In the genomic region with DNA sequence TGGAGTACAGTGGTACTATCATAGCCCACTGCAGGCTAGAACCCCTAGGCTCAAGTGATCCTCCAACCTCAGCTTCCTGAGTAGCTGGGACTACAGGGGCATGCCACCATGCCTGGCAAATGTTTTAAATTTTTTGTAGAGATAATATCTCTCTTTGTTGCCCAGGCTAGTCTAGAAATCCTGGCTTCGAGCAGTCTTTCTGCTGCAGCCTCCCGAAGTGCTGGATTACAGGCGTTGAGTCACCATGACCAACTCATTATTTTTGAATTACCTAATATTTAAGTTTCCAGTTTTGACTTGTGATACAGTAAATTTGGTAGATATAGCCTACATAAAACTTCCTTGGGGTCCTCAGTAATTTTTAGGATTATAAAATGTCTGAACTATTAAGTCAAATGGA, we compare ENCODE assay signal across 24 cellular contexts.
DNase-seq lines count a peak whose midpoint lies in the region; FAIRE-seq and TF ChIP-seq lines count a peak whose summit lies in the region.
"Had no signal": no experiment of that assay in that cellular context is flagged by ENCODE, and none has a peak within 500 bp of the region (broad histone marks: within the 10 kb centered on the region; RNA-seq: fewer than 3 reads in every experiment).

No MANE protein-coding gene starts in this region.

- no peaks in the 10 kb centered on the region for H3K36me3 Mint-ChIP-seq in activated T-cell treated with anti-CD3 and anti-CD28 coated beads, Interleukin-2, amount 50 U/mL, for 24 hours (ENCODE audit: low read depth)
- H3K36me3 Mint-ChIP-seq: neural progenitor cell had no signal

- intact Hi-C loops in endothelial cell of umbilical vein (cut with micrococcal nuclease) = no loop called here
- intact Hi-C loops in cardiac septum (cut with DNase I) = no loop called here

- TF ChIP-seq POLR2A in endothelial cell of umbilical vein (IDR thresholded peaks at IDR 0.05; ENCODE audit: low read depth, low read length) = no peak

- H3K27ac ChIP-seq in SJCRH30 (no peak overlapping the region), endothelial cell of umbilical vein (ENCODE audit: insufficient read depth, low read depth, low read length) (no peak overlapping the region), Karpas-422 (ENCODE audit: low read length) (no peak overlapping the region)
- H3K27ac ChIP-seq: BLaER1 treated with 17β-estradiol and CSF1 and Interleukin-3, amounts not matched to agents 10 nM and 100 nM; gastroesophageal sphincter; left lung; neural progenitor cell; psoas muscle; spleen; vagina had no signal

- H3K4me3 ChIP-seq in SJCRH30 (no peak overlapping the region), endothelial cell of umbilical vein (replicated peaks in 1 of 3; ENCODE audit: insufficient read depth in 1 of 3, low read depth in 1 of 3, low read length in 3 of 3) (no peak overlapping the region), Karpas-422 (ENCODE audit: low read length) (no peak overlapping the region)
- H3K4me3 ChIP-seq: BLaER1 treated with 17β-estradiol and CSF1 and Interleukin-3, amounts not matched to agents 10 nM and 100 nM; gastroesophageal sphincter; left lung; neural progenitor cell; psoas muscle; spleen; vagina had no signal

- no peaks in the 10 kb centered on the region for H3K9me3 Mint-ChIP-seq in activated T-cell treated with anti-CD3 and anti-CD28 coated beads, Interleukin-2, amount 50 U/mL, for 24 hours
- H3K9me3 Mint-ChIP-seq: neural progenitor cell had no signal

- H3K4me1 ChIP-seq in SJCRH30 (no peaks in the 10 kb centered on the region), endothelial cell of umbilical vein (ENCODE audit: control insufficient read depth, extremely low read depth, insufficient read depth, low read length) (no peaks in the 10 kb centered on the region), Karpas-422 (ENCODE audit: low read length) (no peaks in the 10 kb centered on the region)
- H3K4me1 ChIP-seq: BLaER1 treated with 17β-estradiol and CSF1 and Interleukin-3, amounts not matched to agents 10 nM and 100 nM; gastroesophageal sphincter; left lung; neural progenitor cell; psoas muscle; spleen; vagina had no signal

- H3K4me3 Mint-ChIP-seq in activated T-cell treated with anti-CD3 and anti-CD28 coated beads, Interleukin-2, amount 50 U/mL, for 24 hours = no peak overlapping the region
- H3K4me3 Mint-ChIP-seq: neural progenitor cell had no signal

- H3K27me3 ChIP-seq in SJCRH30 (no peaks in the 10 kb centered on the region), endothelial cell of umbilical vein (ENCODE audit: control insufficient read depth in 2 of 2, insufficient read depth in 2 of 2, low read length in 2 of 2) (no peaks in the 10 kb centered on the region), Karpas-422 (ENCODE audit: low read length) (no peaks in the 10 kb centered on the region)
- H3K27me3 ChIP-seq: BLaER1 treated with 17β-estradiol and CSF1 and Interleukin-3, amounts not matched to agents 10 nM and 100 nM; gastroesophageal sphincter; left lung; neural progenitor cell; vagina had no signal

- CTCF ChIA-PET in endothelial cell of umbilical vein (lab: Charles Lee) = interaction anchor here (1.9 kb wide), 1 partner anchor 10 kb away, joined by 5 read pairs; no protein-coding TSS in a partner anchor

- H3K4me2 ChIP-seq in endothelial cell of umbilical vein (ENCODE audit: insufficient read depth, low read length) (no peak overlapping the region), Karpas-422 (ENCODE audit: low read depth, low read length, poor library complexity, severe bottlenecking) (no peak overlapping the region)
- H3K4me2 ChIP-seq: BLaER1 treated with 17β-estradiol and CSF1 and Interleukin-3, amounts not matched to agents 10 nM and 100 nM; neural progenitor cell had no signal

- dilution Hi-C loops in endothelial cell of umbilical vein (cut with MboI; ENCODE audit: extremely low pct_ligation_motif_present, low sequenced_read_pairs) = no loop called here

- H3K79me2 ChIP-seq in endothelial cell of umbilical vein (ENCODE audit: control insufficient read depth, insufficient read depth, low read length) (no peaks in the 10 kb centered on the region), Karpas-422 (ENCODE audit: low read length) (no peaks in the 10 kb centered on the region)

- H3K9ac ChIP-seq in endothelial cell of umbilical vein (replicated peaks; ENCODE audit: extremely low read depth, insufficient read depth, low read length) (no peak overlapping the region), Karpas-422 (ENCODE audit: low read length) (no peak overlapping the region)
- H3K9ac ChIP-seq: BLaER1 treated with 17β-estradiol and CSF1 and Interleukin-3, amounts not matched to agents 10 nM and 100 nM; neural progenitor cell had no signal

- POLR2A ChIA-PET in endothelial cell of umbilical vein (lab: Charles Lee) = no interaction called here

- H4K20me1 ChIP-seq in endothelial cell of umbilical vein (replicated peaks; ENCODE audit: control insufficient read depth, extremely low read depth, insufficient read depth, low read length) (no peaks in the 10 kb centered on the region), Karpas-422 (ENCODE audit: insufficient read depth, low read depth, low read length) (no peaks in the 10 kb centered on the region)
- H4K20me1 ChIP-seq: BLaER1 treated with 17β-estradiol and CSF1 and Interleukin-3, amounts not matched to agents 10 nM and 100 nM had no signal

- BruUV-seq in endothelial cell of umbilical vein (replicated peaks; lab: Mats Ljungman, UMichigan) = no TSS peak

- H3K27me3 Mint-ChIP-seq in activated T-cell treated with anti-CD3 and anti-CD28 coated beads, Interleukin-2, amount 50 U/mL, for 24 hours = peaks cover 8% of the 10 kb centered on the region

- no peaks in the 10 kb centered on the region for H3K4me1 Mint-ChIP-seq in activated T-cell treated with anti-CD3 and anti-CD28 coated beads, Interleukin-2, amount 50 U/mL, for 24 hours (ENCODE audit: low read depth)
- H3K4me1 Mint-ChIP-seq: neural progenitor cell had no signal

- no peak for FAIRE-seq in endothelial cell of umbilical vein (lab: Jason Lieb, UNC)
- FAIRE-seq: D721Med, endometrium, GM12892, HepG2 had no signal

- H3K9me2 ChIP-seq in Karpas-422 (replicated peaks; ENCODE audit: insufficient read depth, low read length) = no peaks in the 10 kb centered on the region

- no peak for TF ChIP-seq CTCF in endothelial cell of umbilical vein (IDR thresholded peaks at IDR 0.05; ENCODE audit: extremely low read depth in 1 of 2, insufficient read depth in 1 of 2, low read depth in 1 of 2, low read length in 2 of 2)

- no peaks in the 10 kb centered on the region for H3K9me1 ChIP-seq in endothelial cell of umbilical vein (replicated peaks; ENCODE audit: control insufficient read depth, extremely low read depth, insufficient read depth, low read length)

- H2AFZ ChIP-seq in endothelial cell of umbilical vein (ENCODE audit: low read depth, low read length) (no peak overlapping the region), Karpas-422 (ENCODE audit: low read length) (no peak overlapping the region)
- H2AFZ ChIP-seq: neural progenitor cell had no signal

- H3K27ac Mint-ChIP-seq in activated T-cell treated with anti-CD3 and anti-CD28 coated beads, Interleukin-2, amount 50 U/mL, for 24 hours = no peak overlapping the region
- H3K27ac Mint-ChIP-seq: neural progenitor cell had no signal

- H3K9me3 ChIP-seq in SJCRH30 (replicated peaks) (no peaks in the 10 kb centered on the region), endothelial cell of umbilical vein (replicated peaks; ENCODE audit: control insufficient read depth, insufficient read depth, low read length) (no peaks in the 10 kb centered on the region), Karpas-422 (ENCODE audit: low read length) (no peaks in the 10 kb centered on the region)
- H3K9me3 ChIP-seq: BLaER1 treated with 17β-estradiol and CSF1 and Interleukin-3, amounts not matched to agents 10 nM and 100 nM; gastroesophageal sphincter; left lung; psoas muscle; spleen; vagina had no signal

- peak; percentile 63 for DNase-seq in HCEC 1CT
- peak; percentile 37 to 45 for DNase-seq in SJCRH30
- DNase-seq in endothelial cell of umbilical vein (ENCODE audit: low read depth, low spot score) = no peak
- no peak for DNase-seq in cardiac septum (ENCODE audit: low spot score)
- no peak for DNase-seq in activated T-cell treated with anti-CD3 and anti-CD28 coated beads, Interleukin-2, amount 50 U/mL, for 24 hours
- no peak for DNase-seq in Karpas-422
- DNase-seq in activated CD8-positive, alpha-beta memory T cell treated with anti-CD3 and anti-CD28 coated beads for 24 hours = no peak
- DNase-seq: activated CD4-positive, CD25-positive, alpha-beta regulatory T cell; GF-D8; left lung; NCI-H2029 treated with DMSO at 0.1 percent for 48 hours; NCI-H526; psoas muscle; SHP77; spleen; stimulated activated CD8-positive, alpha-beta memory T cell treated with anti-CD3 and anti-CD28 coated beads, Interleukin-4, amount 100 ng/mL, for 48 hours had no signal

- H3K36me3 ChIP-seq in SJCRH30 = no peaks in the 10 kb centered on the region
- H3K36me3 ChIP-seq in endothelial cell of umbilical vein (ENCODE audit: control insufficient read depth in 2 of 2, extremely low read depth in 1 of 2, insufficient read depth in 2 of 2, low read length in 2 of 2) = no peaks in the 10 kb centered on the region
- H3K36me3 ChIP-seq in Karpas-422 (ENCODE audit: insufficient read depth, low read length) = no peaks in the 10 kb centered on the region
- H3K36me3 ChIP-seq: BLaER1 treated with 17β-estradiol and CSF1 and Interleukin-3, amounts not matched to agents 10 nM and 100 nM; gastroesophageal sphincter; left lung; neural progenitor cell; spleen; vagina had no signal

TF ChIP-seq in endothelial cell of umbilical vein, 7 proteins besides CTCF, POLR2A, EP300 and RAD21:
- TF ChIP-seq GATA2 (IDR thresholded peaks at IDR 0.05; ENCODE audit: insufficient read depth, insufficient read length, low read depth, low read length) = peak; percentile 25
- no peak for TF ChIP-seq MYC (IDR thresholded peaks at IDR 0.05; ENCODE audit: low read depth, low read length)
- TF ChIP-seq POLR2AphosphoS5 (IDR thresholded peaks at IDR 0.05; ENCODE audit: insufficient read depth, low read depth, low read length) = no peak
- TF ChIP-seq FOS (IDR thresholded peaks at IDR 0.05; ENCODE audit: borderline replicate concordance, insufficient read depth, low read length) = no peak
- TF ChIP-seq, protein P1, sequence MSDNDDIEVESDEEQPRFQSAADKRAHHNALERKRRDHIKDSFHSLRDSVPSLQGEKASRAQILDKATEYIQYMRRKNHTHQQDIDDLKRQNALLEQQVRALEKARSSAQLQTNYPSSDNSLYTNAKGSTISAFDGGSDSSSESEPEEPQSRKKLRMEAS (IDR thresholded peaks at IDR 0.05; ENCODE audit: insufficient read depth, insufficient read length) = no peak
- TF ChIP-seq JUN (IDR thresholded peaks at IDR 0.05; ENCODE audit: borderline replicate concordance, insufficient read depth, insufficient read length, low read depth) = no peak
- no peak for TF ChIP-seq EZH2 (IDR thresholded peaks at IDR 0.05; ENCODE audit: borderline replicate concordance, low read depth, low read length, severe bottlenecking)

Comparison
In these comparisons a context has a peak if more than half of its experiments do, and no peak if none do; other contexts are left out.
1. DNase-seq: peak in HCEC 1CT (single experiment) and SJCRH30 (2 of 2); none in endothelial cell of umbilical vein (single experiment), cardiac septum (single experiment), activated T-cell treated with anti-CD3 and anti-CD28 coated beads, Interleukin-2, amount 50 U/mL, for 24 hours (single experiment), Karpas-422 (single experiment) and activated CD8-positive, alpha-beta memory T cell treated with anti-CD3 and anti-CD28 coated beads for 24 hours (single experiment).